1 cellular context compared by ENCODE assay signal in the genomic region with DNA sequence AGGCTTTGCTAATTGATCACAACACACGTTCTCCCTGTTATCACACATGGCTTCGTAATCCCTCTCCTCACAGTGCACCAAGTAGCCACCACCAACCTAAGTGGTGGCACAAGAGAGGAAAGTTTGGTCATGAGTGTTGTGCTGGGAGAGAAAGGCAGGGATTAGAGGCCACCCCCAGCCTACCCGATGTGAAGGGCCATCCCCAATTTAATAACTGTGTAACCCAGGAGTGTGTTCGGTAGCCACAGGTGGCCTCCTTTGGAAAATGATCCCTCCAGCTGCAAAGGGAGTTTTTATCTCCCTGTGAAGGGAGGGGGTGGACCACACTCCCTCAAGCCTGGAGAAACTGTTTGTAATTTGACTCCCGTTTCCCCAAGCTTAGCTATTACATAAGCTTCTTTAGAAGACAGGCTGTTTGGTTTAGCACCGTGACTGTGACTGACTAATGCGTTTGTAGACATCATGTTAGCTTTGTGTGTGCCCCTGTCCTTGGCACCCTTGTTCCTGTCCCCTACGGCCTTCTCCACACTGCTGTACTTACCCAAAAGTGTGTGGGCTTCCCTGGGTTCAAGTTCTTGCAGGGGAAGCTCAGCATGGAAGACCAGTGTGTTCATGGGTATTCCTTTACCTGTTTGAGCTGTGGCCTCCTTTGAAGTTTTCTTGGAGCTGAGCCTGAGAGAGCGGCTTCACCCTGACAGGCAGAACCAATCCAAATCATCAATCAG.
TF ChIP-seq lines count a peak whose summit lies in the region.

No MANE protein-coding gene starts in this region.

TF ChIP-seq in HepG2, 621 proteins besides CTCF, POLR2A, EP300 and RAD21 (continued from another document and continues in another):
- TF ChIP-seq, protein P1, sequence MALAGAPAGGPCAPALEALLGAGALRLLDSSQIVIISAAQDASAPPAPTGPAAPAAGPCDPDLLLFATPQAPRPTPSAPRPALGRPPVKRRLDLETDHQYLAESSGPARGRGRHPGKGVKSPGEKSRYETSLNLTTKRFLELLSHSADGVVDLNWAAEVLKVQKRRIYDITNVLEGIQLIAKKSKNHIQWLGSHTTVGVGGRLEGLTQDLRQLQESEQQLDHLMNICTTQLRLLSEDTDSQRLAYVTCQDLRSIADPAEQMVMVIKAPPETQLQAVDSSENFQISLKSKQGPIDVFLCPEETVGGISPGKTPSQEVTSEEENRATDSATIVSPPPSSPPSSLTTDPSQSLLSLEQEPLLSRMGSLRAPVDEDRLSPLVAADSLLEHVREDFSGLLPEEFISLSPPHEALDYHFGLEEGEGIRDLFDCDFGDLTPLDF (CRISPR knock-in tag; IDR thresholded peaks at IDR 0.05) = no peak
- TF ChIP-seq, protein P2, sequence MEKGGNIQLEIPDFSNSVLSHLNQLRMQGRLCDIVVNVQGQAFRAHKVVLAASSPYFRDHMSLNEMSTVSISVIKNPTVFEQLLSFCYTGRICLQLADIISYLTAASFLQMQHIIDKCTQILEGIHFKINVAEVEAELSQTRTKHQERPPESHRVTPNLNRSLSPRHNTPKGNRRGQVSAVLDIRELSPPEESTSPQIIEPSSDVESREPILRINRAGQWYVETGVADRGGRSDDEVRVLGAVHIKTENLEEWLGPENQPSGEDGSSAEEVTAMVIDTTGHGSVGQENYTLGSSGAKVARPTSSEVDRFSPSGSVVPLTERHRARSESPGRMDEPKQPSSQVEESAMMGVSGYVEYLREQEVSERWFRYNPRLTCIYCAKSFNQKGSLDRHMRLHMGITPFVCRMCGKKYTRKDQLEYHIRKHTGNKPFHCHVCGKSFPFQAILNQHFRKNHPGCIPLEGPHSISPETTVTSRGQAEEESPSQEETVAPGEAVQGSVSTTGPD (CRISPR knock-in tag; IDR thresholded peaks at IDR 0.05) = no peak
- TF ChIP-seq, protein P3, sequence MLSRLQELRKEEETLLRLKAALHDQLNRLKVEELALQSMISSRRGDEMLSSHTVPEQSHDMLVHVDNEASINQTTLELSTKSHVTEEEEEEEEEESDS (CRISPR knock-in tag; IDR thresholded peaks at IDR 0.05; ENCODE audit: borderline replicate concordance) = no peak
- peak; percentile 69 for TF ChIP-seq KDM4B (CRISPR knock-in tag; IDR thresholded peaks at IDR 0.05)
- no peak for TF ChIP-seq FIP1L1 (IDR thresholded peaks at IDR 0.05; ENCODE audit: borderline replicate concordance, insufficient read depth, low read depth, low read length)
- peak; percentile 64 for TF ChIP-seq NCOA2 (CRISPR knock-in tag; IDR thresholded peaks at IDR 0.05)
- TF ChIP-seq RCOR2 (CRISPR knock-in tag; IDR thresholded peaks at IDR 0.05) = peak; percentile 68; the same call in 1 of the 2 replicates
- no peak for TF ChIP-seq PCBP2 (optimal IDR thresholded peaks at IDR 0.05; ENCODE audit: low read depth, low read length, poor library complexity, severe bottlenecking)
- peak; percentile 73; the same call in 1 of the 2 replicates for TF ChIP-seq HDAC2 (CRISPR knock-in tag; IDR thresholded peaks at IDR 0.05)
- no peak for TF ChIP-seq CHD4 (IDR thresholded peaks at IDR 0.05; ENCODE audit: borderline replicate concordance, low read length)
- TF ChIP-seq ZNF547 (CRISPR knock-in tag; IDR thresholded peaks at IDR 0.05) = 0 out of 2 replicates have a peak, but pooled peaks have one; percentile 66
- no peak for TF ChIP-seq PTBP1 (IDR thresholded peaks at IDR 0.05; ENCODE audit: low read depth, low read length, poor library complexity, severe bottlenecking)
- TF ChIP-seq, protein P4, sequence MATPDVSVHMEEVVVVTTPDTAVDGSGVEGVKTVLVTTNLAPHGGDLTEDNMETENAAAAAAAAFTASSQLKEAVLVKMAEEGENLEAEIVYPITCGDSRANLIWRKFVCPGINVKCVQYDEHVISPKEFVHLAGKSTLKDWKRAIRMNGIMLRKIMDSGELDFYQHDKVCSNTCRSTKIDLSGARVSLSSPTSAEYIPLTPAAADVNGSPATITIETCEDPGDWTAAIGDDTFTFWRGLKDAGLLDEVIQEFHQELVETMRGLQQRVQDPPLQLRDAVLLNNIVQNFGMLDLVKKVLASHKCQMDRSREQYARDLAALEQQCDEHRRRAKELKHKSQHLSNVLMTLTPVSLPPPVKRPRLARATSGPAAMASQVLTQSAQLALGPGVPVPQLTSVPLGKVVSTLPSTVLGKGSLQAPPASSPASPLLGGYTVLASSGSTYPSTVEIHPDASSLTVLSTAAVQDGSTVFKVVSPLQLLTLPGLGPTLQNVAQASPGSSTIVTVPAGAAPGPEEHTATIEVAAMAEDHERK (CRISPR knock-in tag; IDR thresholded peaks at IDR 0.05; ENCODE audit: low read depth) = 0 out of 2 replicates have a peak, but pooled peaks have one; percentile 32
- TF ChIP-seq ZNF678 (CRISPR knock-in tag; IDR thresholded peaks at IDR 0.05) = peak; percentile 46; the same call in 1 of the 2 replicates
- TF ChIP-seq NCOA1 (CRISPR knock-in tag; IDR thresholded peaks at IDR 0.05) = no peak
- TF ChIP-seq, protein P5, sequence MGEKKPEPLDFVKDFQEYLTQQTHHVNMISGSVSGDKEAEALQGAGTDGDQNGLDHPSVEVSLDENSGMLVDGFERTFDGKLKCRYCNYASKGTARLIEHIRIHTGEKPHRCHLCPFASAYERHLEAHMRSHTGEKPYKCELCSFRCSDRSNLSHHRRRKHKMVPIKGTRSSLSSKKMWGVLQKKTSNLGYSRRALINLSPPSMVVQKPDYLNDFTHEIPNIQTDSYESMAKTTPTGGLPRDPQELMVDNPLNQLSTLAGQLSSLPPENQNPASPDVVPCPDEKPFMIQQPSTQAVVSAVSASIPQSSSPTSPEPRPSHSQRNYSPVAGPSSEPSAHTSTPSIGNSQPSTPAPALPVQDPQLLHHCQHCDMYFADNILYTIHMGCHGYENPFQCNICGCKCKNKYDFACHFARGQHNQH (CRISPR knock-in tag; IDR thresholded peaks at IDR 0.05) = peak; percentile 84
- TF ChIP-seq KLF12 (CRISPR knock-in tag; IDR thresholded peaks at IDR 0.05; ENCODE audit: borderline replicate concordance) = no peak
- TF ChIP-seq HCFC1 (IDR thresholded peaks at IDR 0.05; ENCODE audit: low read depth, low read length) = no peak
- peak; percentile 86 for TF ChIP-seq RARA (CRISPR knock-in tag; IDR thresholded peaks at IDR 0.05)
- TF ChIP-seq SMC3 (IDR thresholded peaks at IDR 0.05; ENCODE audit: low read length) = no peak; the same call in 1 of the 2 replicates
- peak; percentile 70; the same call in 1 of the 2 replicates for TF ChIP-seq ZNF329 (CRISPR knock-in tag; IDR thresholded peaks at IDR 0.05; ENCODE audit: low read depth)
- TF ChIP-seq, protein P6, sequence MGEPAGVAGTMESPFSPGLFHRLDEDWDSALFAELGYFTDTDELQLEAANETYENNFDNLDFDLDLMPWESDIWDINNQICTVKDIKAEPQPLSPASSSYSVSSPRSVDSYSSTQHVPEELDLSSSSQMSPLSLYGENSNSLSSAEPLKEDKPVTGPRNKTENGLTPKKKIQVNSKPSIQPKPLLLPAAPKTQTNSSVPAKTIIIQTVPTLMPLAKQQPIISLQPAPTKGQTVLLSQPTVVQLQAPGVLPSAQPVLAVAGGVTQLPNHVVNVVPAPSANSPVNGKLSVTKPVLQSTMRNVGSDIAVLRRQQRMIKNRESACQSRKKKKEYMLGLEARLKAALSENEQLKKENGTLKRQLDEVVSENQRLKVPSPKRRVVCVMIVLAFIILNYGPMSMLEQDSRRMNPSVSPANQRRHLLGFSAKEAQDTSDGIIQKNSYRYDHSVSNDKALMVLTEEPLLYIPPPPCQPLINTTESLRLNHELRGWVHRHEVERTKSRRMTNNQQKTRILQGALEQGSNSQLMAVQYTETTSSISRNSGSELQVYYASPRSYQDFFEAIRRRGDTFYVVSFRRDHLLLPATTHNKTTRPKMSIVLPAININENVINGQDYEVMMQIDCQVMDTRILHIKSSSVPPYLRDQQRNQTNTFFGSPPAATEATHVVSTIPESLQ (CRISPR knock-in tag; conservative IDR thresholded peaks at IDR 0.05) = no peak
- TF ChIP-seq IRX3 (CRISPR knock-in tag; IDR thresholded peaks at IDR 0.05; ENCODE audit: borderline replicate concordance, low read depth) = no peak
- no peak for TF ChIP-seq AGO2 (optimal IDR thresholded peaks at IDR 0.05; ENCODE audit: low read depth, low read length)
- no peak for TF ChIP-seq ADNP (CRISPR knock-in tag; IDR thresholded peaks at IDR 0.05)
- no peak for TF ChIP-seq NPAS2 (CRISPR knock-in tag; IDR thresholded peaks at IDR 0.05; ENCODE audit: borderline replicate concordance)
- TF ChIP-seq ZNF775 (CRISPR knock-in tag; IDR thresholded peaks at IDR 0.05; ENCODE audit: borderline replicate concordance) = no peak
- TF ChIP-seq, protein P7, sequence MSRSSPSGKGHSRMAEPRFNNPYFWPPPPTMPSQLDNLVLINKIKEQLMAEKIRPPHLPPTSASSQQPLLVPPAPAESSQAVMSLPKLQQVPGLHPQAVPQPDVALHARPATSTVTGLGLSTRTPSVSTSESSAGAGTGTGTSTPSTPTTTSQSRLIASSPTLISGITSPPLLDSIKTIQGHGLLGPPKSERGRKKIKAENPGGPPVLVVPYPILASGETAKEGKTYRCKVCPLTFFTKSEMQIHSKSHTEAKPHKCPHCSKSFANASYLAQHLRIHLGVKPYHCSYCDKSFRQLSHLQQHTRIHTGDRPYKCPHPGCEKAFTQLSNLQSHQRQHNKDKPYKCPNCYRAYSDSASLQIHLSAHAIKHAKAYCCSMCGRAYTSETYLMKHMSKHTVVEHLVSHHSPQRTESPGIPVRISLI (CRISPR knock-in tag; IDR thresholded peaks at IDR 0.05; ENCODE audit: borderline replicate concordance) = 0 out of 2 replicates have a peak, but pooled peaks have one; percentile 31
- no peak for TF ChIP-seq ZNF225 (CRISPR knock-in tag; IDR thresholded peaks at IDR 0.05)
- TF ChIP-seq ZNF615 (CRISPR knock-in tag; IDR thresholded peaks at IDR 0.05; ENCODE audit: borderline replicate concordance) = no peak
- TF ChIP-seq REXO4 (CRISPR knock-in tag; IDR thresholded peaks at IDR 0.05; ENCODE audit: borderline replicate concordance) = no peak
- no peak for TF ChIP-seq ZNF296 (CRISPR knock-in tag; conservative IDR thresholded peaks at IDR 0.05)
- TF ChIP-seq, protein P8, sequence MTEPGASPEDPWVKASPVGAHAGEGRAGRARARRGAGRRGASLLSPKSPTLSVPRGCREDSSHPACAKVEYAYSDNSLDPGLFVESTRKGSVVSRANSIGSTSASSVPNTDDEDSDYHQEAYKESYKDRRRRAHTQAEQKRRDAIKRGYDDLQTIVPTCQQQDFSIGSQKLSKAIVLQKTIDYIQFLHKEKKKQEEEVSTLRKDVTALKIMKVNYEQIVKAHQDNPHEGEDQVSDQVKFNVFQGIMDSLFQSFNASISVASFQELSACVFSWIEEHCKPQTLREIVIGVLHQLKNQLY (CRISPR knock-in tag; IDR thresholded peaks at IDR 0.05) = peak; percentile 78
- TF ChIP-seq, protein P9, sequence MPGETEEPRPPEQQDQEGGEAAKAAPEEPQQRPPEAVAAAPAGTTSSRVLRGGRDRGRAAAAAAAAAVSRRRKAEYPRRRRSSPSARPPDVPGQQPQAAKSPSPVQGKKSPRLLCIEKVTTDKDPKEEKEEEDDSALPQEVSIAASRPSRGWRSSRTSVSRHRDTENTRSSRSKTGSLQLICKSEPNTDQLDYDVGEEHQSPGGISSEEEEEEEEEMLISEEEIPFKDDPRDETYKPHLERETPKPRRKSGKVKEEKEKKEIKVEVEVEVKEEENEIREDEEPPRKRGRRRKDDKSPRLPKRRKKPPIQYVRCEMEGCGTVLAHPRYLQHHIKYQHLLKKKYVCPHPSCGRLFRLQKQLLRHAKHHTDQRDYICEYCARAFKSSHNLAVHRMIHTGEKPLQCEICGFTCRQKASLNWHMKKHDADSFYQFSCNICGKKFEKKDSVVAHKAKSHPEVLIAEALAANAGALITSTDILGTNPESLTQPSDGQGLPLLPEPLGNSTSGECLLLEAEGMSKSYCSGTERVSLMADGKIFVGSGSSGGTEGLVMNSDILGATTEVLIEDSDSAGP (CRISPR knock-in tag; IDR thresholded peaks at IDR 0.05; ENCODE audit: borderline replicate concordance) = peak; percentile 66; the same call in 1 of the 2 replicates
- TF ChIP-seq, protein P10, sequence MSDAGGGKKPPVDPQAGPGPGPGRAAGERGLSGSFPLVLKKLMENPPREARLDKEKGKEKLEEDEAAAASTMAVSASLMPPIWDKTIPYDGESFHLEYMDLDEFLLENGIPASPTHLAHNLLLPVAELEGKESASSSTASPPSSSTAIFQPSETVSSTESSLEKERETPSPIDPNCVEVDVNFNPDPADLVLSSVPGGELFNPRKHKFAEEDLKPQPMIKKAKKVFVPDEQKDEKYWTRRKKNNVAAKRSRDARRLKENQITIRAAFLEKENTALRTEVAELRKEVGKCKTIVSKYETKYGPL (CRISPR knock-in tag; IDR thresholded peaks at IDR 0.05) = peak; percentile 99
- no peak for TF ChIP-seq ZKSCAN1 (IDR thresholded peaks at IDR 0.05; ENCODE audit: low read length)
- TF ChIP-seq, protein P11, sequence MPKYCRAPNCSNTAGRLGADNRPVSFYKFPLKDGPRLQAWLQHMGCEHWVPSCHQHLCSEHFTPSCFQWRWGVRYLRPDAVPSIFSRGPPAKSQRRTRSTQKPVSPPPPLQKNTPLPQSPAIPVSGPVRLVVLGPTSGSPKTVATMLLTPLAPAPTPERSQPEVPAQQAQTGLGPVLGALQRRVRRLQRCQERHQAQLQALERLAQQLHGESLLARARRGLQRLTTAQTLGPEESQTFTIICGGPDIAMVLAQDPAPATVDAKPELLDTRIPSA (CRISPR knock-in tag; IDR thresholded peaks at IDR 0.05; ENCODE audit: borderline replicate concordance) = no peak
- no peak for TF ChIP-seq TRIM24 (CRISPR knock-in tag; IDR thresholded peaks at IDR 0.05)
- TF ChIP-seq, protein P12, sequence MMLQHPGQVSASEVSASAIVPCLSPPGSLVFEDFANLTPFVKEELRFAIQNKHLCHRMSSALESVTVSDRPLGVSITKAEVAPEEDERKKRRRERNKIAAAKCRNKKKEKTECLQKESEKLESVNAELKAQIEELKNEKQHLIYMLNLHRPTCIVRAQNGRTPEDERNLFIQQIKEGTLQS (CRISPR knock-in tag; IDR thresholded peaks at IDR 0.05) = no peak
- no peak for TF ChIP-seq GATA4 (IDR thresholded peaks at IDR 0.05; ENCODE audit: borderline replicate concordance, low read depth)
- TF ChIP-seq KAT2B (IDR thresholded peaks at IDR 0.05; ENCODE audit: borderline replicate concordance, low read depth, low read length) = no peak
- TF ChIP-seq SMAD3 (CRISPR knock-in tag; IDR thresholded peaks at IDR 0.05) = peak; percentile 75; the same call in 1 of the 2 replicates
- TF ChIP-seq ZNF446 (CRISPR knock-in tag; IDR thresholded peaks at IDR 0.05) = no peak; the same call in 1 of the 2 replicates
- TF ChIP-seq, protein P13, sequence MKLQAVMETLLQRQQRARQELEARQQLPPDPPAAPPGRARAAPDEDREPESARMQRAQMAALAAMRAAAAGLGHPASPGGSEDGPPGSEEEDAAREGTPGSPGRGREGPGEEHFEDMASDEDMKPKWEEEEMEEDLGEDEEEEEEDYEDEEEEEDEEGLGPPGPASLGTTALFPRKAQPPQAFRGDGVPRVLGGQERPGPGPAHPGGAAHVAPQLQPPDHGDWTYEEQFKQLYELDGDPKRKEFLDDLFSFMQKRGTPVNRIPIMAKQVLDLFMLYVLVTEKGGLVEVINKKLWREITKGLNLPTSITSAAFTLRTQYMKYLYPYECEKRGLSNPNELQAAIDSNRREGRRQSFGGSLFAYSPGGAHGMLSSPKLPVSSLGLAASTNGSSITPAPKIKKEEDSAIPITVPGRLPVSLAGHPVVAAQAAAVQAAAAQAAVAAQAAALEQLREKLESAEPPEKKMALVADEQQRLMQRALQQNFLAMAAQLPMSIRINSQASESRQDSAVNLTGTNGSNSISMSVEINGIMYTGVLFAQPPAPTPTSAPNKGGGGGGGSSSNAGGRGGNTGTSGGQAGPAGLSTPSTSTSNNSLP (IDR thresholded peaks at IDR 0.05; ENCODE audit: low read depth, low read length) = no peak
- TF ChIP-seq ZNF350 (CRISPR knock-in tag; IDR thresholded peaks at IDR 0.05; ENCODE audit: borderline replicate concordance, low read depth) = peak; percentile 55; the same call in 1 of the 2 replicates
